ENCODE assay signal across 26 cellular contexts in the genomic region with DNA sequence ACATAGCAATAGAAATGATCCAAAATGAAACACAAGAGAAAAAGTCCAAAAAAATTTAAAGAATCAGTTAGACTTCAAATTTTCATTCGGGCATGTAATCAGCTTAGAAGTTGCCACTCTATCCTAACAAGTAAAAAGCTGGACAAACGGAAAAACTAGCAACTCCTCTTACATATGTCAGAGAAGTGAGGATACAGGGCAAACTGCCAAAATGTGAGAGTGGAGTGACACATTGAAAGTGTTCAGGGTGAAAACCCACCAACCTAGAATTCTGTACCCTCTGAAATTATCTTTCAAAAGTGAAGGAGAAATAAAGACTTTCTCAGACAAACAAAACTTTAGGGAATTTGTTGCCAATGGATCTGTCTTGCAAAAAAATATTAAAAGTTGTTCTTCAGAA.
"Had no signal": no experiment of that assay in that cellular context is flagged by ENCODE, and none has a peak within 500 bp of the region (broad histone marks: within the 10 kb centered on the region; RNA-seq: fewer than 3 reads in every experiment).

No MANE protein-coding gene starts in this region.

- H3K27ac ChIP-seq: coronary artery, esophagus muscularis mucosa, lower lobe of right lung, ovary, psoas muscle, sigmoid colon, spleen, testis, tibial artery, upper lobe of left lung had no signal

- H3K9me3 ChIP-seq: esophagus muscularis mucosa, lower lobe of right lung, ovary, psoas muscle, sigmoid colon, spleen, testis, tibial artery, upper lobe of left lung had no signal

- H3K4me1 ChIP-seq: esophagus muscularis mucosa, lower lobe of right lung, psoas muscle, sigmoid colon, testis, tibial artery, upper lobe of left lung had no signal

- H3K27me3 ChIP-seq: esophagus muscularis mucosa, ovary, sigmoid colon, spleen, testis, tibial artery, upper lobe of left lung had no signal

- ATAC-seq: left ventricle myocardium superior; lower lobe of right lung; natural killer cell; psoas muscle; right cardiac atrium; stimulated activated memory B cell treated with anti-CD40 and anti-IgM and Interleukin-4, amounts not matched to agents 10 μg/mL and 1 μg/mL and 100 μg/mL, for 72 hours; stimulated activated naive CD8-positive, alpha-beta T cell treated with anti-CD3 and anti-CD28 coated beads, Interleukin-15, Interleukin-2, amounts not matched to agents 100 U/mL and 50 U/mL, for 24 hours had no signal

- FAIRE-seq: endothelial cell of umbilical vein, keratinocyte, urothelium cell line had no signal

- H3K36me3 ChIP-seq: esophagus muscularis mucosa, lower lobe of right lung, ovary, sigmoid colon, spleen, tibial artery, upper lobe of left lung had no signal

- DNase-seq: dermis blood vessel endothelial cell; effector memory CD4-positive, alpha-beta T cell; foreskin melanocyte; head of caudate nucleus; left ventricle myocardium superior; lower lobe of right lung; natural killer cell; occipital lobe; ovary; posterior cingulate gyrus; psoas muscle; right cardiac atrium; sigmoid colon; spleen; stimulated activated CD4-positive, alpha-beta T cell treated with anti-CD3 and anti-CD28 coated beads, Interleukin-4, amount 100 ng/mL, for 4 hours; stimulated activated naive CD8-positive, alpha-beta T cell treated with anti-CD3 and anti-CD28 coated beads, Interleukin-15, Interleukin-2, amounts not matched to agents 100 U/mL and 50 U/mL, for 24 hours; substantia nigra; testis; tibial artery; upper lobe of left lung had no signal

- H3K4me3 ChIP-seq: coronary artery, esophagus muscularis mucosa, lower lobe of right lung, ovary, psoas muscle, sigmoid colon, spleen, testis, tibial artery, upper lobe of left lung had no signal
